Comparison of ENCODE assay signal across 10 cellular contexts in genomic region chr7:75054744-75055527, GRCh38. TPM values are rescaled to one million over a fixed set of nuclear protein-coding genes. Genes with fewer than 3 reads are reported as not detected.
DNase-seq lines count a peak whose midpoint lies in the region; ATAC-seq and TF ChIP-seq lines count a peak whose summit lies in the region.
"Had no signal": no experiment of that assay in that cellular context is flagged by ENCODE, and none has a peak within 500 bp of the region (broad histone marks: within the 10 kb centered on the region; RNA-seq: fewer than 3 reads in every experiment).

No MANE protein-coding gene starts in this region.

- DNase-seq in GOT3 (lab: John Stamatoyannopoulos, UW) (peak; percentile 4), cardiac fibroblast (ENCODE audit: low read depth in 2 of 2) (peak; percentile 83 to 92), inferior parietal cortex (ENCODE audit: extremely low spot score) (peak; percentile 39), activated gamma-delta T cell (lab: John Stamatoyannopoulos, UW) (no peak)
- DNase-seq: Peyer's patch; stimulated activated CD4-positive, alpha-beta T cell treated with anti-CD3 and anti-CD28 coated beads, Interleukin-1b, Interleukin-23, amount 100 ng/mL, for 48 hours had no signal

- no peak overlapping the region for H3K4me3 ChIP-seq in cardiac fibroblast (replicated peaks in 1 of 2; ENCODE audit: low read depth in 2 of 2, low read length in 2 of 2)
- H3K4me3 ChIP-seq in skeletal muscle satellite cell (ENCODE audit: low read length) = peak overlapping the region; percentile 21
- H3K4me3 ChIP-seq: Peyer's patch had no signal

- peaks cover 31% of the 10 kb centered on the region for H3K4me1 ChIP-seq in skeletal muscle satellite cell (ENCODE audit: control insufficient read depth, insufficient read depth, low read length)

- ATAC-seq in HG02973 (IDR thresholded peaks at IDR 0.05; ENCODE audit: unreplicated experiment) (no peak), GM19463 (IDR thresholded peaks at IDR 0.05; ENCODE audit: unreplicated experiment) (no peak), GM18519 (IDR thresholded peaks at IDR 0.05; ENCODE audit: low FRiP score, unreplicated experiment) (no peak)

- no peak for TF ChIP-seq CTCF in cardiac fibroblast (IDR thresholded peaks at IDR 0.05; ENCODE audit: low read depth, low read length)

- peak overlapping the region; percentile 35 for H3K4me2 ChIP-seq in skeletal muscle satellite cell (ENCODE audit: low read length)

- H3K9me3 ChIP-seq in skeletal muscle satellite cell (replicated peaks; ENCODE audit: low read length) = no peaks in the 10 kb centered on the region
- H3K9me3 ChIP-seq: Peyer's patch had no signal

- no peaks in the 10 kb centered on the region for H3K27me3 ChIP-seq in skeletal muscle satellite cell (ENCODE audit: control insufficient read depth, insufficient read depth, low read length)
- H3K27me3 ChIP-seq: Peyer's patch had no signal

- peaks cover 64% of the 10 kb centered on the region for H3K36me3 ChIP-seq in skeletal muscle satellite cell (ENCODE audit: insufficient read depth, low read length)

- H3K9ac ChIP-seq in skeletal muscle satellite cell (ENCODE audit: low read depth, low read length) = peak overlapping the region; percentile 57

RNA-seq across cellular contexts. Expression of gene RCC1L, which starts 18.7 kb away (rescaled TPM):
- total RNA-seq in skeletal muscle satellite cell (2012; rRNA removed) = 35.4 and 38.5 TPM in 2 replicates

RNA-seq across cellular contexts. Expression of gene GTF2IRD2B, which starts 37.5 kb away (rescaled TPM):
- 5.0 and 6.6 TPM in 2 replicates for total RNA-seq in skeletal muscle satellite cell (2012; rRNA removed)
